In the genomic region with DNA sequence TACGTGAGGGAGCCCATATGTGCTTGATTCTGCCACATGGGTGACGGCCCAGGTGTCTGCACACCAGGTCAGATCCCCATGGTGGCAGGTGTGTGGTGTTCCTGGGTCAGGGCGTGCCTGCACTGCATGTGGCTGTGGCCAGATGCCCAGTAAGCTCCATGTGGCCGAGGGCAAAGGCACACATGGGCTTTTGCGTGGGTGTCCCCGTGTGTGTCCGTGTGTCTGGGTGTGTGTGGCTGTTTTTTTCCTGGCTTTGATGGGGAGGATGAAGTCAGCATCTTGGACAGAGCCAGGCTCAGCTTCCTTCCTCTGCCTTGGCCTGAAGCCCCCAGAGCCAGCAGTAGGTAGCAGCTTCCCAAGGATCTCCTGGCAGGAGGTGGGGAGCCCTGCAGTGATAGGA, we compare ENCODE assay signal across 9 cellular contexts. TPM values are rescaled to one million over a fixed set of nuclear protein-coding genes. Genes with fewer than 3 reads are reported as not detected.
DNase-seq lines count a peak whose midpoint lies in the region; ATAC-seq, FAIRE-seq and TF ChIP-seq lines count a peak whose summit lies in the region.
"Had no signal": no experiment of that assay in that cellular context is flagged by ENCODE, and none has a peak within 500 bp of the region (broad histone marks: within the 10 kb centered on the region; RNA-seq: fewer than 3 reads in every experiment).

No MANE protein-coding gene starts in this region.

- H4K8ac ChIP-seq in trophoblast cell (ENCODE audit: low read depth, low read length), result no peak overlapping the region

- no peak for TF ChIP-seq EP300 in HepG2 (IDR thresholded peaks at IDR 0.05; ENCODE audit: low read depth in 2 of 2, low read length in 2 of 2)
- TF ChIP-seq EP300 in HepG2 (CRISPR knock-in tag; IDR thresholded peaks at IDR 0.05; ENCODE audit: borderline replicate concordance), result no peak

- DNase-seq in GM23338 (ENCODE audit: low spot score) (no peak), HepG2 (ENCODE audit: low spot score) (no peak), trophoblast cell (no peak)
- DNase-seq: activated CD4-positive, alpha-beta T cell treated with anti-CD3 and anti-CD28 coated beads, Interleukin-2, amount 50 U/mL, for 4 hours; NCI-H2171 treated with DMSO at 0.1 percent for 48 hours; SJCRH30 had no signal

- H3K27ac Mint-ChIP-seq in GM23338, result no peak overlapping the region
- H3K27ac Mint-ChIP-seq: mesothelial cell of epicardium had no signal

- no peak overlapping the region for H3K4me3 Mint-ChIP-seq in GM23338
- H3K4me3 Mint-ChIP-seq: mesothelial cell of epicardium had no signal

- peaks cover 23% of the 10 kb centered on the region for H3K4me1 Mint-ChIP-seq in GM23338

- no peaks in the 10 kb centered on the region for H3K9me2 ChIP-seq in GM23338 (ENCODE audit: insufficient read depth)

- H3K27me3 ChIP-seq in GM23338 (ENCODE audit: insufficient read depth), result peaks cover 8% of the 10 kb centered on the region; the same call in 1 of the 2 replicates
- peaks cover 0 to 19% of the 10 kb centered on the region in 2 experiments; a peak in 3 of 5 replicates for H3K27me3 ChIP-seq in HepG2 (ENCODE audit: control insufficient read depth in 1 of 2, insufficient read depth in 2 of 2, low read length in 2 of 2)
- H3K27me3 ChIP-seq in trophoblast cell (ENCODE audit: insufficient read depth, low read length), result no peaks in the 10 kb centered on the region
- H3K27me3 ChIP-seq: body of pancreas, SJCRH30 had no signal

- H4K20me1 ChIP-seq in GM23338 (replicated peaks; ENCODE audit: insufficient read depth), result no peaks in the 10 kb centered on the region; the same call in 1 of the 2 replicates
- H4K20me1 ChIP-seq in HepG2 (ENCODE audit: insufficient read depth, low read length), result no peaks in the 10 kb centered on the region

- peaks cover 13% of the 10 kb centered on the region; the same call in 1 of the 2 replicates for H3K4me1 ChIP-seq in GM23338 (ENCODE audit: insufficient read depth)
- peaks cover 16% of the 10 kb centered on the region for H3K4me1 ChIP-seq in HepG2 (ENCODE audit: insufficient read depth, low read length)
- peaks cover 4 to 7% of the 10 kb centered on the region in 2 experiments for H3K4me1 ChIP-seq in trophoblast cell (ENCODE audit: control insufficient read depth in 1 of 2, insufficient read depth in 2 of 2, low read length in 2 of 2)

- no peak overlapping the region for H3K18ac ChIP-seq in trophoblast cell (ENCODE audit: low read length)

- CTCF ChIA-PET in HepG2 (lab: Yijun Ruan, JAX; ENCODE audit: low intra/inter-chr PET ratio, low total read pairs), result no interaction called here

- BruUV-seq in HepG2 (replicated peaks; lab: Mats Ljungman, UMichigan), result no TSS peak

- H3K4ac ChIP-seq in trophoblast cell (ENCODE audit: low read depth, low read length), result no peak overlapping the region

- TF ChIP-seq RAD21 in HepG2 (CRISPR knock-in tag; IDR thresholded peaks at IDR 0.05), result no peak

- no peak overlapping the region for H4K12ac ChIP-seq in trophoblast cell (ENCODE audit: low read depth, low read length)

- H3K27ac ChIP-seq in GM23338 (ENCODE audit: low read depth) (no peak overlapping the region), HepG2 (ENCODE audit: extremely low read length, insufficient read depth, low read length) (no peak overlapping the region), trophoblast cell (ENCODE audit: low read depth, low read length) (no peak overlapping the region)
- H3K27ac ChIP-seq: SJCRH30 had no signal

- H3K36me3 ChIP-seq in GM23338 (ENCODE audit: insufficient read depth) (no peaks in the 10 kb centered on the region), HepG2 (replicated peaks in 1 of 2; ENCODE audit: control insufficient read depth in 1 of 2, insufficient read depth in 2 of 2, low read length in 2 of 2) (peaks cover 0 to 2% of the 10 kb centered on the region in 2 experiments; a peak in 2 of 5 replicates), trophoblast cell (ENCODE audit: control insufficient read depth in 1 of 2, insufficient read depth in 2 of 2, low read length in 2 of 2) (peaks cover 8 to 9% of the 10 kb centered on the region in 2 experiments)
- H3K36me3 ChIP-seq: SJCRH30 had no signal

- TF ChIP-seq POLR2A in HepG2 (IDR thresholded peaks at IDR 0.05; ENCODE audit: insufficient read depth in 1 of 2, low read depth in 2 of 2, low read length in 2 of 2), result 0 out of 4 replicates have a peak, but pooled peaks of 1 of the 2 experiments have one; percentile 33

- H3K79me1 ChIP-seq in trophoblast cell (ENCODE audit: low read length), result no peaks in the 10 kb centered on the region

- H3K27me3 Mint-ChIP-seq in GM23338 (ENCODE audit: insufficient read depth, low read depth, poor library complexity), result peaks cover 21% of the 10 kb centered on the region

- no peak overlapping the region for H2AK5ac ChIP-seq in trophoblast cell (ENCODE audit: low read length)

- no peak overlapping the region for H3K4me3 ChIP-seq in GM23338
- no peak overlapping the region for H3K4me3 ChIP-seq in HepG2 (replicated peaks in 1 of 3; ENCODE audit: insufficient read depth in 1 of 3, low read depth in 2 of 3, low read length in 3 of 3)
- no peak overlapping the region for H3K4me3 ChIP-seq in trophoblast cell (ENCODE audit: low read depth, low read length)
- H3K4me3 ChIP-seq: body of pancreas, SJCRH30 had no signal

- no peak overlapping the region for H3K9ac ChIP-seq in HepG2 (ENCODE audit: insufficient read depth, low read depth, low read length)
- no peak overlapping the region for H3K9ac ChIP-seq in trophoblast cell (ENCODE audit: low read length)

- in situ Hi-C loops in HepG2 (cut with HindIII; ENCODE audit: extremely low pct_ligation_motif_present, low pct_unique_long_range_greater_than_20kb), result no loop called here

- H2BK5ac ChIP-seq in trophoblast cell (ENCODE audit: low read depth, low read length, poor library complexity), result no peak overlapping the region

- H2AFZ ChIP-seq in GM23338 (no peak overlapping the region), HepG2 (ENCODE audit: low read length) (no peak overlapping the region), trophoblast cell (ENCODE audit: insufficient read depth, low read length, poor library complexity) (no peak overlapping the region)

- H3F3A ChIP-seq in GM23338 (replicated peaks; ENCODE audit: low read depth), result no peaks in the 10 kb centered on the region

- H3K9me3 ChIP-seq in HepG2 (ENCODE audit: low read length) (no peaks in the 10 kb centered on the region), trophoblast cell (ENCODE audit: insufficient read depth, low read depth, low read length) (peaks cover 2% of the 10 kb centered on the region)
- H3K9me3 ChIP-seq: body of pancreas, SJCRH30 had no signal

- H4K91ac ChIP-seq in trophoblast cell (ENCODE audit: low read depth, low read length), result no peak overlapping the region

- POLR2A ChIA-PET in HepG2 (lab: Yijun Ruan, JAX), result interaction anchor here (1.2 to 1.7 kb wide), 3 partner anchors 8 to 19 kb away, joined by 3 to 6 read pairs (median 3); a partner anchor contains a TSS

- H3K36me3 Mint-ChIP-seq in GM23338 (ENCODE audit: low read depth), result peaks cover 6% of the 10 kb centered on the region; the same call in 2 of the 3 replicates

- 94% methylated on average over 4 of the region's 7 CpGs for WGBS in HepG2 (ENCODE audit: low lambda C conversion rate)
- no CpG with 5 or more reads among the region's 7 CpGs for WGBS in trophoblast cell (ENCODE audit: extremely low coverage, insufficient coverage, insufficient read length)

- intact Hi-C loops in HepG2 (cut with micrococcal nuclease; ENCODE audit: unreplicated experiment), result no loop called here

- ATAC-seq in GM23338 (no peak), HepG2 (no peak), HG02759 (IDR thresholded peaks at IDR 0.05; ENCODE audit: unreplicated experiment) (no peak)
- ATAC-seq: body of pancreas had no signal

- no peak overlapping the region for H2BK120ac ChIP-seq in trophoblast cell (ENCODE audit: insufficient read depth, low read length, poor library complexity)

- TF ChIP-seq CTCF in GM23338 (conservative IDR thresholded peaks at IDR 0.05; ENCODE audit: low read depth in 2 of 2), result no peak
- TF ChIP-seq CTCF in HepG2 (CRISPR knock-in tag; IDR thresholded peaks at IDR 0.05), result no peak

- no peaks in the 10 kb centered on the region for H3K79me2 ChIP-seq in GM23338 (replicated peaks; ENCODE audit: insufficient read depth)
- H3K79me2 ChIP-seq in HepG2 (ENCODE audit: insufficient read depth, low read length), result no peaks in the 10 kb centered on the region
- H3K79me2 ChIP-seq in trophoblast cell (ENCODE audit: control insufficient read depth, insufficient read depth, low read length, poor library complexity), result no peaks in the 10 kb centered on the region

- H3K14ac ChIP-seq in trophoblast cell (ENCODE audit: low read length), result no peak overlapping the region

- H3K4me2 ChIP-seq in GM23338 (no peak overlapping the region), HepG2 (ENCODE audit: low read depth, low read length) (no peak overlapping the region), trophoblast cell (ENCODE audit: low read length) (no peak overlapping the region)

- no peak overlapping the region for H3K23ac ChIP-seq in trophoblast cell (ENCODE audit: low read length)

- FAIRE-seq in HepG2 (lab: Jason Lieb, UNC), result no peak

- H3K9me3 Mint-ChIP-seq in GM23338, result no peaks in the 10 kb centered on the region; the same call in 2 of the 3 replicates
- H3K9me3 Mint-ChIP-seq: mesothelial cell of epicardium had no signal

- no peak overlapping the region for H2BK12ac ChIP-seq in trophoblast cell (ENCODE audit: low read length)

RNA-seq across cellular contexts. Expression of a gene that starts 1.5 kb away (rescaled TPM):
- total RNA-seq in GM23338 (2014; rRNA removed; shearing (Covaris generic)), result 3.4 and 6.0 TPM in 2 replicates
- polyA plus RNA-seq in GM23338 (2016; fragmentation: Nextera tagmentation; extraction: Ambion mirVana), result 1.1 and 2.0 TPM in 2 replicates
- 0.74 and 1.6 TPM in 2 replicates for total RNA-seq in HepG2 (2016; rRNA removed; fragmentation: Illumina TruSeq; extraction: Trizol)
- 0.20 and 0.35 TPM in 2 replicates for total RNA-seq in HepG2 (2016; cell fraction: cytosol; rRNA removed; fragmentation: Illumina TruSeq; extraction: Trizol; ENCODE audit: low read depth)
- 0.86 and 1.5 TPM in 2 replicates for total RNA-seq in HepG2 (2016; cell fraction: insoluble cytoplasmic fraction; rRNA removed; fragmentation: Illumina TruSeq; extraction: Trizol)
- total RNA-seq in HepG2 (2016; cell fraction: membrane; rRNA removed; fragmentation: Illumina TruSeq; extraction: Trizol), result 0.65 and 0.83 TPM in 2 replicates
- 1.9 and 2.9 TPM in 2 replicates for total RNA-seq in HepG2 (2016; cell fraction: nucleus; rRNA removed; fragmentation: Illumina TruSeq; extraction: Trizol)
- 2.7 and 2.9 TPM in 2 replicates for polyA plus RNA-seq in HepG2 (2011; rRNA removed)
- polyA plus RNA-seq in HepG2 (2011; cell fraction: cytosol; rRNA removed), result 1.8 and 3.0 TPM in 2 replicates
- 11.9 and 13.2 TPM in 2 replicates for polyA plus RNA-seq in HepG2 (2011; cell fraction: nucleus; rRNA removed)
- 2.9 and 4.4 TPM in 2 replicates for polyA plus RNA-seq in HepG2 (2012)
- 0.37 and 0.42 TPM in 2 replicates for polyA plus RNA-seq in HepG2 (2016; cell fraction: cytosol; fragmentation: Illumina TruSeq; extraction: Trizol; ENCODE audit: low read depth)
- polyA plus RNA-seq in HepG2 (2016; cell fraction: insoluble cytoplasmic fraction; fragmentation: Illumina TruSeq; extraction: Trizol; ENCODE audit: low read depth), result 0.76 and 1.1 TPM in 2 replicates
- 0.43 and 0.76 TPM in 2 replicates for polyA plus RNA-seq in HepG2 (2016; cell fraction: membrane; fragmentation: Illumina TruSeq; extraction: Trizol; ENCODE audit: low read depth)
- polyA plus RNA-seq in HepG2 (2016; cell fraction: nucleus; fragmentation: Illumina TruSeq; extraction: Trizol; ENCODE audit: insufficient read depth, low read depth), result 1.9 and 4.8 TPM in 2 replicates
- 1.8 and 5.9 TPM in 2 replicates for polyA minus RNA-seq in HepG2 (2011; rRNA and poly(A)+ RNA removed; ENCODE audit: low replicate concordance)
- polyA minus RNA-seq in HepG2 (2011; cell fraction: cytosol; rRNA and poly(A)+ RNA removed), result 0.49 and 2.0 TPM in 2 replicates
- 6.1 and 7.2 TPM in 2 replicates for polyA minus RNA-seq in HepG2 (2011; cell fraction: nucleus; rRNA and poly(A)+ RNA removed)
- 2.3 and 2.4 TPM in 2 replicates for polyA plus RNA-seq in trophoblast cell (2013)

RNA-seq across cellular contexts. Expression of a gene that starts 17.4 kb away (rescaled TPM):
- 21.7 and 24.9 TPM in 2 replicates for total RNA-seq in GM23338 (2014; rRNA removed; shearing (Covaris generic))
- polyA plus RNA-seq in GM23338 (2016; fragmentation: Nextera tagmentation; extraction: Ambion mirVana) (25.9 and 26.1 TPM in 2 replicates), HepG2 (2011; rRNA removed) (44.0 and 45.8 TPM in 2 replicates)
- total RNA-seq in HepG2 (2016; rRNA removed; fragmentation: Illumina TruSeq; extraction: Trizol), result 7.5 and 18.1 TPM in 2 replicates
- 5.4 and 6.0 TPM in 2 replicates for total RNA-seq in HepG2 (2016; cell fraction: cytosol; rRNA removed; fragmentation: Illumina TruSeq; extraction: Trizol; ENCODE audit: low read depth)
- total RNA-seq in HepG2 (2016; cell fraction: insoluble cytoplasmic fraction; rRNA removed; fragmentation: Illumina TruSeq; extraction: Trizol), result 6.5 and 17.9 TPM in 2 replicates
- 4.1 and 4.3 TPM in 2 replicates for total RNA-seq in HepG2 (2016; cell fraction: membrane; rRNA removed; fragmentation: Illumina TruSeq; extraction: Trizol)
- total RNA-seq in HepG2 (2016; cell fraction: nucleus; rRNA removed; fragmentation: Illumina TruSeq; extraction: Trizol), result 22.6 and 23.3 TPM in 2 replicates
- polyA plus RNA-seq in HepG2 (2011; cell fraction: cytosol; rRNA removed), result 13.6 and 15.3 TPM in 2 replicates
- polyA plus RNA-seq in HepG2 (2011; cell fraction: nucleus; rRNA removed), result 155 and 167 TPM in 2 replicates
- polyA plus RNA-seq in HepG2 (2012), result 24.1 and 28.4 TPM in 2 replicates
- 2.5 and 3.2 TPM in 2 replicates for polyA plus RNA-seq in HepG2 (2016; cell fraction: cytosol; fragmentation: Illumina TruSeq; extraction: Trizol; ENCODE audit: low read depth)
- polyA plus RNA-seq in HepG2 (2016; cell fraction: insoluble cytoplasmic fraction; fragmentation: Illumina TruSeq; extraction: Trizol; ENCODE audit: low read depth), result 10.4 and 12.2 TPM in 2 replicates
- polyA plus RNA-seq in HepG2 (2016; cell fraction: membrane; fragmentation: Illumina TruSeq; extraction: Trizol; ENCODE audit: low read depth), result 3.3 and 4.5 TPM in 2 replicates
- polyA plus RNA-seq in HepG2 (2016; cell fraction: nucleus; fragmentation: Illumina TruSeq; extraction: Trizol; ENCODE audit: insufficient read depth, low read depth), result 77.6 and 81.7 TPM in 2 replicates
- 79.0 and 84.0 TPM in 2 replicates for polyA minus RNA-seq in HepG2 (2011; rRNA and poly(A)+ RNA removed; ENCODE audit: low replicate concordance)
- polyA minus RNA-seq in HepG2 (2011; cell fraction: cytosol; rRNA and poly(A)+ RNA removed), result 14.2 and 16.6 TPM in 2 replicates
- 40.5 and 43.0 TPM in 2 replicates for polyA minus RNA-seq in HepG2 (2011; cell fraction: nucleus; rRNA and poly(A)+ RNA removed)
- polyA plus RNA-seq in trophoblast cell (2013), result 52.6 and 54.2 TPM in 2 replicates

RNA-seq across cellular contexts. Expression of a gene that starts 19.5 kb away (rescaled TPM):
- 6.4 and 7.5 TPM in 2 replicates for total RNA-seq in GM23338 (2014; rRNA removed; shearing (Covaris generic))
- polyA plus RNA-seq in GM23338 (2016; fragmentation: Nextera tagmentation; extraction: Ambion mirVana) (7.6 and 9.6 TPM in 2 replicates), HepG2 (2011; rRNA removed) (2.9 and 3.0 TPM in 2 replicates)
- total RNA-seq in HepG2 (2016; rRNA removed; fragmentation: Illumina TruSeq; extraction: Trizol), result 10.0 and 11.0 TPM in 2 replicates
- total RNA-seq in HepG2 (2016; cell fraction: cytosol; rRNA removed; fragmentation: Illumina TruSeq; extraction: Trizol; ENCODE audit: low read depth), result 3.2 and 3.3 TPM in 2 replicates
- total RNA-seq in HepG2 (2016; cell fraction: insoluble cytoplasmic fraction; rRNA removed; fragmentation: Illumina TruSeq; extraction: Trizol), result 10.6 and 12.0 TPM in 2 replicates
- 5.3 and 5.7 TPM in 2 replicates for total RNA-seq in HepG2 (2016; cell fraction: membrane; rRNA removed; fragmentation: Illumina TruSeq; extraction: Trizol)
- total RNA-seq in HepG2 (2016; cell fraction: nucleus; rRNA removed; fragmentation: Illumina TruSeq; extraction: Trizol), result 3.6 and 4.7 TPM in 2 replicates
- 3.5 and 3.9 TPM in 2 replicates for polyA plus RNA-seq in HepG2 (2011; cell fraction: cytosol; rRNA removed)
- polyA plus RNA-seq in HepG2 (2011; cell fraction: nucleus; rRNA removed), result 2.3 TPM in 2 replicates
- polyA plus RNA-seq in HepG2 (2012), result 2.4 and 3.6 TPM in 2 replicates
- 2.5 and 3.0 TPM in 2 replicates for polyA plus RNA-seq in HepG2 (2016; cell fraction: cytosol; fragmentation: Illumina TruSeq; extraction: Trizol; ENCODE audit: low read depth)
- polyA plus RNA-seq in HepG2 (2016; cell fraction: insoluble cytoplasmic fraction; fragmentation: Illumina TruSeq; extraction: Trizol; ENCODE audit: low read depth), result 10.8 and 12.4 TPM in 2 replicates
- polyA plus RNA-seq in HepG2 (2016; cell fraction: membrane; fragmentation: Illumina TruSeq; extraction: Trizol; ENCODE audit: low read depth), result 3.5 and 4.2 TPM in 2 replicates
- 7.2 and 7.7 TPM in 2 replicates for polyA plus RNA-seq in HepG2 (2016; cell fraction: nucleus; fragmentation: Illumina TruSeq; extraction: Trizol; ENCODE audit: insufficient read depth, low read depth)
- 3.3 and 9.3 TPM in 2 replicates for polyA minus RNA-seq in HepG2 (2011; rRNA and poly(A)+ RNA removed; ENCODE audit: low replicate concordance)
- 1.8 and 2.4 TPM in 2 replicates for polyA minus RNA-seq in HepG2 (2011; cell fraction: cytosol; rRNA and poly(A)+ RNA removed)
- 1.2 and 1.7 TPM in 2 replicates for polyA minus RNA-seq in HepG2 (2011; cell fraction: nucleus; rRNA and poly(A)+ RNA removed)
- 9.9 and 10.1 TPM in 2 replicates for polyA plus RNA-seq in trophoblast cell (2013)

RNA-seq across cellular contexts. Expression of a gene that starts 41.1 kb away (rescaled TPM):
- total RNA-seq in GM23338 (2014; rRNA removed; shearing (Covaris generic)), result 1.2 TPM in 1 of 2 replicates, not detected in the other
- polyA plus RNA-seq in GM23338 (2016; fragmentation: Nextera tagmentation; extraction: Ambion mirVana) (1.7 and 2.7 TPM in 2 replicates), HepG2 (2011; rRNA removed) (1.4 TPM in 2 replicates)
- total RNA-seq in HepG2 (2016; rRNA removed; fragmentation: Illumina TruSeq; extraction: Trizol), result 0.11 and 0.64 TPM in 2 replicates
- total RNA-seq in HepG2 (2016; cell fraction: cytosol; rRNA removed; fragmentation: Illumina TruSeq; extraction: Trizol; ENCODE audit: low read depth), result not detected in 2 replicates
- 0.41 TPM in 1 of 2 replicates, not detected in the other for total RNA-seq in HepG2 (2016; cell fraction: insoluble cytoplasmic fraction; rRNA removed; fragmentation: Illumina TruSeq; extraction: Trizol)
- total RNA-seq in HepG2 (2016; cell fraction: membrane; rRNA removed; fragmentation: Illumina TruSeq; extraction: Trizol), result 0.40 and 0.55 TPM in 2 replicates
- 0.63 and 1.3 TPM in 2 replicates for total RNA-seq in HepG2 (2016; cell fraction: nucleus; rRNA removed; fragmentation: Illumina TruSeq; extraction: Trizol)
- 0.38 and 0.76 TPM in 2 replicates for polyA plus RNA-seq in HepG2 (2011; cell fraction: cytosol; rRNA removed)
- 13.0 TPM in 2 replicates for polyA plus RNA-seq in HepG2 (2011; cell fraction: nucleus; rRNA removed)
- 3.2 and 3.3 TPM in 2 replicates for polyA plus RNA-seq in HepG2 (2012)
- polyA plus RNA-seq in HepG2 (2016; cell fraction: cytosol; fragmentation: Illumina TruSeq; extraction: Trizol; ENCODE audit: low read depth), result 0.88 and 0.94 TPM in 2 replicates
- polyA plus RNA-seq in HepG2 (2016; cell fraction: insoluble cytoplasmic fraction; fragmentation: Illumina TruSeq; extraction: Trizol; ENCODE audit: low read depth), result 1.6 and 2.0 TPM in 2 replicates
- polyA plus RNA-seq in HepG2 (2016; cell fraction: membrane; fragmentation: Illumina TruSeq; extraction: Trizol; ENCODE audit: low read depth), result 2.4 TPM in 2 replicates
- polyA plus RNA-seq in HepG2 (2016; cell fraction: nucleus; fragmentation: Illumina TruSeq; extraction: Trizol; ENCODE audit: insufficient read depth, low read depth), result 10.1 and 13.9 TPM in 2 replicates
- 0.35 and 0.42 TPM in 2 replicates for polyA minus RNA-seq in HepG2 (2011; rRNA and poly(A)+ RNA removed; ENCODE audit: low replicate concordance)
- polyA minus RNA-seq in HepG2 (2011; cell fraction: cytosol; rRNA and poly(A)+ RNA removed), result 0.69 TPM in 1 of 2 replicates, not detected in the other
- polyA minus RNA-seq in HepG2 (2011; cell fraction: nucleus; rRNA and poly(A)+ RNA removed), result 0.25 and 0.52 TPM in 2 replicates
- polyA plus RNA-seq in trophoblast cell (2013), result 1.1 and 1.2 TPM in 2 replicates
- total RNA-seq: body of pancreas had no signal

RNA-seq across cellular contexts. Expression of a gene that starts 43.3 kb away (rescaled TPM):
- total RNA-seq in GM23338 (2014; rRNA removed; shearing (Covaris generic)), result 12.5 and 20.6 TPM in 2 replicates
- polyA plus RNA-seq in GM23338 (2016; fragmentation: Nextera tagmentation; extraction: Ambion mirVana), result 8.9 and 10.1 TPM in 2 replicates
- 20.1 and 39.2 TPM in 2 replicates for total RNA-seq in HepG2 (2016; rRNA removed; fragmentation: Illumina TruSeq; extraction: Trizol)
- total RNA-seq in HepG2 (2016; cell fraction: cytosol; rRNA removed; fragmentation: Illumina TruSeq; extraction: Trizol; ENCODE audit: low read depth), result 5.6 and 9.7 TPM in 2 replicates
- total RNA-seq in HepG2 (2016; cell fraction: insoluble cytoplasmic fraction; rRNA removed; fragmentation: Illumina TruSeq; extraction: Trizol), result 19.2 and 37.8 TPM in 2 replicates
- total RNA-seq in HepG2 (2016; cell fraction: membrane; rRNA removed; fragmentation: Illumina TruSeq; extraction: Trizol), result 16.4 and 20.0 TPM in 2 replicates
- total RNA-seq in HepG2 (2016; cell fraction: nucleus; rRNA removed; fragmentation: Illumina TruSeq; extraction: Trizol), result 35.4 and 44.6 TPM in 2 replicates
- 61.8 and 79.3 TPM in 2 replicates for polyA plus RNA-seq in HepG2 (2011; rRNA removed)
- 49.1 and 57.1 TPM in 2 replicates for polyA plus RNA-seq in HepG2 (2011; cell fraction: cytosol; rRNA removed)
- polyA plus RNA-seq in HepG2 (2011; cell fraction: nucleus; rRNA removed), result 64.9 and 74.8 TPM in 2 replicates
- polyA plus RNA-seq in HepG2 (2012), result 26.9 and 27.6 TPM in 2 replicates
- 6.6 and 9.2 TPM in 2 replicates for polyA plus RNA-seq in HepG2 (2016; cell fraction: cytosol; fragmentation: Illumina TruSeq; extraction: Trizol; ENCODE audit: low read depth)
- polyA plus RNA-seq in HepG2 (2016; cell fraction: insoluble cytoplasmic fraction; fragmentation: Illumina TruSeq; extraction: Trizol; ENCODE audit: low read depth), result 22.9 and 24.6 TPM in 2 replicates
- polyA plus RNA-seq in HepG2 (2016; cell fraction: membrane; fragmentation: Illumina TruSeq; extraction: Trizol; ENCODE audit: low read depth), result 13.8 and 16.0 TPM in 2 replicates
- 77.3 and 84.1 TPM in 2 replicates for polyA plus RNA-seq in HepG2 (2016; cell fraction: nucleus; fragmentation: Illumina TruSeq; extraction: Trizol; ENCODE audit: insufficient read depth, low read depth)
- polyA minus RNA-seq in HepG2 (2011; rRNA and poly(A)+ RNA removed; ENCODE audit: low replicate concordance), result 61.4 and 89.7 TPM in 2 replicates
- polyA minus RNA-seq in HepG2 (2011; cell fraction: cytosol; rRNA and poly(A)+ RNA removed), result 17.0 and 18.1 TPM in 2 replicates
- polyA minus RNA-seq in HepG2 (2011; cell fraction: nucleus; rRNA and poly(A)+ RNA removed), result 28.8 and 29.7 TPM in 2 replicates
- polyA plus RNA-seq in trophoblast cell (2013), result 39.7 and 44.5 TPM in 2 replicates
